Comparison of ENCODE assay signal across 1 cellular context in genomic region chr1:19596719-19597462, GRCh38.
TF ChIP-seq lines count a peak whose summit lies in the region.

No MANE protein-coding gene starts in this region.

TF ChIP-seq in HepG2, 621 proteins besides CTCF, POLR2A, EP300 and RAD21 (continued from another document and continues in another):
- TF ChIP-seq KIAA2018 (CRISPR knock-in tag; IDR thresholded peaks at IDR 0.05; ENCODE audit: borderline replicate concordance) (no peak), CBX2 (IDR thresholded peaks at IDR 0.05; ENCODE audit: low read depth, low read length) (no peak), CBX2 (CRISPR knock-in tag; IDR thresholded peaks at IDR 0.05; ENCODE audit: low read depth) (no peak), SP2 (CRISPR knock-in tag; IDR thresholded peaks at IDR 0.05) (peak; percentile 12; the same call in 1 of the 2 replicates), SOX6 (IDR thresholded peaks at IDR 0.05) (no peak), SOX6 (CRISPR knock-in tag; IDR thresholded peaks at IDR 0.05) (peak; percentile 39; the same call in 1 of the 2 replicates), PAWR (CRISPR knock-in tag; IDR thresholded peaks at IDR 0.05; ENCODE audit: borderline replicate concordance) (peak; percentile 54; the same call in 1 of the 2 replicates), ELF4 (CRISPR knock-in tag; IDR thresholded peaks at IDR 0.05; ENCODE audit: borderline replicate concordance) (peak; percentile 92; the same call in 1 of the 2 replicates), ZFP36L1 (CRISPR knock-in tag; IDR thresholded peaks at IDR 0.05) (0 out of 2 replicates have a peak, but pooled peaks have one; percentile 61), MAZ (IDR thresholded peaks at IDR 0.05; ENCODE audit: borderline replicate concordance, low read depth, low read length) (0 out of 2 replicates have a peak, but pooled peaks have one; percentile 64), MAZ (CRISPR knock-in tag; IDR thresholded peaks at IDR 0.05; ENCODE audit: low read depth) (peak; percentile 68), ZNF776 (CRISPR knock-in tag; IDR thresholded peaks at IDR 0.05) (no peak), ZBTB2 (CRISPR knock-in tag; IDR thresholded peaks at IDR 0.05; ENCODE audit: low read depth) (no peak), HNF1A (IDR thresholded peaks at IDR 0.05; ENCODE audit: low read depth) (no peak), HNF1A (CRISPR knock-in tag; IDR thresholded peaks at IDR 0.05; ENCODE audit: borderline replicate concordance) (no peak), ZBTB25 (CRISPR knock-in tag; IDR thresholded peaks at IDR 0.05) (0 out of 2 replicates have a peak, but pooled peaks have one; percentile 37), ZNF670 (CRISPR knock-in tag; IDR thresholded peaks at IDR 0.05; ENCODE audit: borderline replicate concordance) (peak; percentile 82; the same call in 1 of the 2 replicates), TIGD3 (CRISPR knock-in tag; IDR thresholded peaks at IDR 0.05; ENCODE audit: borderline replicate concordance) (no peak; the same call in 1 of the 2 replicates), ZNF235 (CRISPR knock-in tag; IDR thresholded peaks at IDR 0.05; ENCODE audit: borderline replicate concordance) (no peak), ZNF225 (CRISPR knock-in tag; IDR thresholded peaks at IDR 0.05) (no peak), E2F1 (CRISPR knock-in tag; IDR thresholded peaks at IDR 0.05) (no peak), ATRX (CRISPR knock-in tag; IDR thresholded peaks at IDR 0.05; ENCODE audit: borderline replicate concordance) (no peak), ZNF224 (CRISPR knock-in tag; IDR thresholded peaks at IDR 0.05) (peak; percentile 66), ZNF556 (CRISPR knock-in tag; IDR thresholded peaks at IDR 0.05; ENCODE audit: borderline replicate concordance) (no peak), FOSL1 (CRISPR knock-in tag; IDR thresholded peaks at IDR 0.05; ENCODE audit: borderline replicate concordance) (no peak), ZHX2 (IDR thresholded peaks at IDR 0.05; ENCODE audit: low read depth) (no peak), ZHX2 (CRISPR knock-in tag; IDR thresholded peaks at IDR 0.05; ENCODE audit: borderline replicate concordance) (0 out of 2 replicates have a peak, but pooled peaks have one; percentile 10)
